ENCODE assay signal across 8 cellular contexts in the genomic region with DNA sequence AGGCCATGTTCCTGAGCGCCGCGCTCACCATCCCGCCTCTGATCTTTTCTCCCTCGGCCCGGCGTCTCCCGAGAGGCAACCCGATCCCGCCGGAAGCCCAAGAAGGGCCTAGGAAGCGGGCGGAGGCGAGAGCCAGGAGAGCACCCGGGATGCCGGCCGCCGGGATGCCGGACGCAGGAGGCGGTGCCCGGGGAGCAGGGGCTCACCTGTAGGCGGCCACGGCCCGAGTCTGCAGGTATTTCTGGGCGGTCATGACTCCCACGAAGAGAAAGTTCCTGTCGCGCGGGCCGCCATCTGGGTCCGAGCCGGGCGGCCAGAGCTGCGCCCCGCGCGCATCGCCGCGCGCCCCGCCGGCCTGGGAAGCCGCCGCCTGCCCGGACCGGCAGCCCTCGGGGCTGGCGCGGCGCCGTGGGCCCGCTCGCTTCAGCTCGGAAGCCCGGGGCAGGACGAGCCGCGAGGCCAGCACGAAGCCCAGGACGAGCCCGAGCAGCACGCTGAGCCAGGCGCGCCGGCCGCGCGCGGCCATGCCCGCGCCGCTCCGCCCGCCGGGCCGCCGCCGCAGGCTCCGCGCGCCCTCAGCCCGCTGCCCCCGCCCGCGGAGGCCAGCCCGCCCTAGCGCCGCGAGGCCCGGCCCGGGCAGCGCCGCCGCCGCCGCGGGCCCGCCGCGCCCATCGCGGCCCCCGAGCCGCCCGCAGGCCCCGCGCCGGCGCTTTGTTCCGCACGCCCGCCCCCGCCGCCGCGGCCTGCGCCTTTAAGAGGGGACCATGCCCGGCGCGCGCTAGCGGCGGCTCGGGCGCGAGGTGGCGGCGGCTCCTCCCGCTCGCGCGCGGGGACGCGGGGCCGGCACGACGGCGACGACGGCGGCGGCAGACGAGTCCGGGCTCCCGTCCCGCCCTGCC. TPM values are rescaled to one million over a fixed set of nuclear protein-coding genes. Genes with fewer than 3 reads are reported as not detected.
DNase-seq lines count a peak whose midpoint lies in the region; ATAC-seq and TF ChIP-seq lines count a peak whose summit lies in the region.

No MANE protein-coding gene starts in this region.

- H3K4me3 Mint-ChIP-seq in mesothelial cell of epicardium, result peak overlapping the region; percentile 91

- H3K4me3 ChIP-seq in ectodermal cell (ENCODE audit: insufficient read depth, low read depth, low read length) (peak overlapping the region; percentile 64), upper lobe of right lung (peak overlapping the region; percentile 81)

- peaks cover 49% of the 10 kb centered on the region for H3K4me1 Mint-ChIP-seq in mesothelial cell of epicardium

- no peaks in the 10 kb centered on the region for H3K27me3 Mint-ChIP-seq in mesothelial cell of epicardium (ENCODE audit: low read depth)

- no peaks in the 10 kb centered on the region for H3K36me3 ChIP-seq in ectodermal cell (ENCODE audit: control insufficient read depth, insufficient read depth, low read length)
- H3K36me3 ChIP-seq in upper lobe of right lung, result no peaks in the 10 kb centered on the region

- H3K9me3 ChIP-seq in ectodermal cell (ENCODE audit: control insufficient read depth, low read length) (no peaks in the 10 kb centered on the region), upper lobe of right lung (no peaks in the 10 kb centered on the region)

- peaks cover 11% of the 10 kb centered on the region for H3K27me3 ChIP-seq in ectodermal cell (ENCODE audit: control insufficient read depth, insufficient read depth, low read length, poor library complexity, severe bottlenecking)
- no peaks in the 10 kb centered on the region for H3K27me3 ChIP-seq in upper lobe of right lung

- peak overlapping the region; percentile 92 for H3K27ac Mint-ChIP-seq in mesothelial cell of epicardium

- intact Hi-C loops in upper lobe of right lung (cut with DNase I), result no loop called here

- no peaks in the 10 kb centered on the region for H3K9me3 Mint-ChIP-seq in mesothelial cell of epicardium

- H3K27ac ChIP-seq in VCaP (peak overlapping the region; percentile 90), ectodermal cell (ENCODE audit: insufficient read depth, low read depth, low read length, poor library complexity, severe bottlenecking) (no peak overlapping the region), upper lobe of right lung (peak overlapping the region; percentile 76)

- peak; percentile 24 for ATAC-seq in GM21423 (IDR thresholded peaks at IDR 0.05; ENCODE audit: unreplicated experiment)
- ATAC-seq in upper lobe of right lung, result peak; percentile 67

- H3K36me3 Mint-ChIP-seq in mesothelial cell of epicardium, result peaks cover 2% of the 10 kb centered on the region

- peak; percentile 54 for DNase-seq in ELF-1 (ENCODE audit: low read depth, low spot score)
- DNase-seq in HS-27A (ENCODE audit: low read depth), result peak; percentile 17
- peak; percentile 38 to 64 for DNase-seq in mesothelial cell of epicardium (ENCODE audit: low spot score in 2 of 2, unreplicated experiment in 2 of 2)
- DNase-seq in upper lobe of right lung, result no peak
- no peak for DNase-seq in NCI-H2029 (lab: John Stamatoyannopoulos, UW)

- WGBS in ectodermal cell, 2 experiments, result 0% methylated on average over 149 of the region's 149 CpGs

- peaks cover 26% of the 10 kb centered on the region for H3K4me1 ChIP-seq in ectodermal cell (ENCODE audit: control insufficient read depth, insufficient read depth, low read length)
- H3K4me1 ChIP-seq in upper lobe of right lung, result peaks cover 29% of the 10 kb centered on the region

- TF ChIP-seq CTCF in VCaP (conservative IDR thresholded peaks at IDR 0.05) (0 out of 2 replicates have a peak, but pooled peaks have one; percentile 10), mesothelial cell of epicardium (IDR thresholded peaks at IDR 0.05; ENCODE audit: unreplicated experiment) (peak; percentile 18), upper lobe of right lung (IDR thresholded peaks at IDR 0.05) (no peak)

RNA-seq across cellular contexts. Expression of gene CHSY1, which starts 0.7 kb away (rescaled TPM):
- 33.5 TPM for polyA plus RNA-seq in ectodermal cell (2013, experiment 1 of 4)
- 36.6 TPM for polyA plus RNA-seq in ectodermal cell (2013, experiment 2 of 4)
- polyA plus RNA-seq in ectodermal cell (2013, experiment 3 of 4), result 23.3 TPM
- 26.0 TPM for polyA plus RNA-seq in ectodermal cell (2013, experiment 4 of 4)
- total RNA-seq in mesothelial cell of epicardium, result 65.1 to 71.6 TPM (median 69.3 TPM) in 3 replicates
- total RNA-seq in upper lobe of right lung, result 40.6 TPM

RNA-seq across cellular contexts. Expression of gene SELENOS, which starts 26.1 kb away (rescaled TPM):
- polyA plus RNA-seq in ectodermal cell (2013, experiment 1 of 4), result 38.6 TPM
- polyA plus RNA-seq in ectodermal cell (2013, experiment 2 of 4), result 37.0 TPM
- polyA plus RNA-seq in ectodermal cell (2013, experiment 3 of 4), result 39.1 TPM
- polyA plus RNA-seq in ectodermal cell (2013, experiment 4 of 4), result 44.3 TPM
- 38.1 to 45.2 TPM (median 44.7 TPM) in 3 replicates for total RNA-seq in mesothelial cell of epicardium
- total RNA-seq in upper lobe of right lung, result 78.5 TPM

RNA-seq across cellular contexts. Expression of gene SNRPA1, which starts 43.9 kb away (rescaled TPM):
- polyA plus RNA-seq in ectodermal cell (2013, experiment 1 of 4), result 116 TPM
- polyA plus RNA-seq in ectodermal cell (2013, experiment 2 of 4), result 128 TPM
- 112 TPM for polyA plus RNA-seq in ectodermal cell (2013, experiment 3 of 4)
- 134 TPM for polyA plus RNA-seq in ectodermal cell (2013, experiment 4 of 4)
- total RNA-seq in mesothelial cell of epicardium (82.2 to 86.2 TPM (median 82.8 TPM) in 3 replicates), upper lobe of right lung (40.7 TPM)

Comparison
In these comparisons a context has a peak if more than half of its experiments do, and no peak if none do; other contexts are left out.
1. DNase-seq: peak in ELF-1 (single experiment), HS-27A (single experiment) and mesothelial cell of epicardium (2 of 2); none in upper lobe of right lung (single experiment) and NCI-H2029 (single experiment).